22 cellular contexts compared by ENCODE assay signal in the genomic region with DNA sequence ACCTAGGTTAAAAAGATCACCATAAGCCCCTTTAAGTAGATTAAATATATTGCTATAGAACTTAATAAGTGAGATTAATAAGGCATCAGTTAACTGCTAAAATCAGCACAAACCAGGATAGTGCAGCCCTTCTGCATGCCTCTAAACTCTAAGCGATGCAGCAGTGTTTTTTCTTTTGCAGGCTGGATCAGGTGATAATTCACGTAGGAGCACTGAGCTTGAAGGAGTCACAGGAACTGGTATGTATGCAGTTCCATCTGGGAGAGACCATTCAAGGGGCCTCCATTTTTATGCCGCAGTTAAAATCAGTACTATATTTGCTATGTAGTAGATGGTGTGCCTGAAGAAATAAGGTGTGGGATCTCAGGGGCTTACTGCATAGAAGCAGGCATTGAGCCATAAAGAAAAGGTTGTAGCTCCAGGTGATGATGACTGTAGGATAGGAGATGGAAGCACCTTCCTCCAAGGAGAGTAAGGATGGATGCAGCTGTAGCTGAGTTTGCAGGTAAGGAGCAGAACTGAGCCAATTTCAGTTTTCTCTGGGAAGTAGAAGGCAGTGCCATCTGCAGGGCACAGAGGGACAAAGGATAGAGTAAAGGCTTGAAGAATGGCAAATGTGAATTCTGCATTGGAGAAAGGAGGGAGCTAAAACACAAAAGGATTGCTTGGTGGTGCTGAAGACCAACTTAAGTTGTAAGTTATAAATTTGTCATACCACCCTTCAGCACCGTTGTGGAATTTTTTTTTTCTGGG. TPM values are rescaled to one million over a fixed set of nuclear protein-coding genes. Genes with fewer than 3 reads are reported as not detected.
A peak's percentile ranks its signal among the peaks of the same experiment; 100 is the strongest.
DNase-seq lines count a peak whose midpoint lies in the region; ATAC-seq and TF ChIP-seq lines count a peak whose summit lies in the region.
"Had no signal": no experiment of that assay in that cellular context is flagged by ENCODE, and none has a peak within 500 bp of the region (broad histone marks: within the 10 kb centered on the region; RNA-seq: fewer than 3 reads in every experiment).

No MANE protein-coding gene starts in this region.

- no peaks in the 10 kb centered on the region for H3K36me3 Mint-ChIP-seq in WTC11

- CTCF ChIA-PET in WTC11 (lab: Charles Lee): interaction anchor here (0.6 to 2.0 kb wide), 8 partner anchors 9 to 368 kb away, joined by 3 to 14 read pairs (median 4); no protein-coding TSS in a partner anchor

- no peaks in the 10 kb centered on the region for H3K27me3 Mint-ChIP-seq in WTC11 (ENCODE audit: low read depth)
- H3K27me3 Mint-ChIP-seq: memory B cell had no signal

- H3K9me3 Mint-ChIP-seq in WTC11: no peaks in the 10 kb centered on the region
- H3K9me3 Mint-ChIP-seq: activated naive CD4-positive, alpha-beta T cell treated with anti-CD3 and anti-CD28 coated beads for 36 hours; memory B cell had no signal

- H3K4me3 Mint-ChIP-seq in WTC11: no peak overlapping the region
- H3K4me3 Mint-ChIP-seq: activated naive CD4-positive, alpha-beta T cell treated with anti-CD3 and anti-CD28 coated beads for 36 hours; memory B cell had no signal

- DNase-seq in NCI-H2171 treated with DMSO at 0.1 percent for 48 hours (lab: John Stamatoyannopoulos, UW): peak; percentile 11
- DNase-seq in NCI-H2171 (lab: John Stamatoyannopoulos, UW): no peak
- no peak for DNase-seq in WTC11 (ENCODE audit: low spot score)
- no peak for DNase-seq in left lobe of liver (ENCODE audit: low spot score)
- no peak for DNase-seq in NK-92 treated with Interleukin-12 subunit alpha and Interleukin-12 subunit beta, amount 100 ng/mL, for 24 hours (lab: John Stamatoyannopoulos, UW)
- DNase-seq in occipital lobe (lab: John Stamatoyannopoulos, UW): no peak
- DNase-seq in DMS114 treated with DMSO at 0.1 percent for 48 hours (lab: John Stamatoyannopoulos, UW; ENCODE audit: unreplicated experiment): no peak
- DNase-seq: ACHN; activated naive CD4-positive, alpha-beta T cell treated with anti-CD3 and anti-CD28 coated beads for 36 hours; activated T-cell treated with anti-CD3 and anti-CD28 coated beads, Interleukin-2, amount 50 U/mL, for 48 hours; cerebellar nuclear complex; DMS79; effector CD4-positive, alpha-beta T cell; kidney glomerular epithelial cell; NCI-H1092; NCI-H2081; NCI-H526 treated with DMSO at 0.1 percent for 48 hours; pancreas had no signal

- POLR2A ChIA-PET in WTC11 (lab: Charles Lee): no interaction called here

- peaks cover 2% of the 10 kb centered on the region; the same call in 1 of the 2 replicates for H3K4me1 Mint-ChIP-seq in WTC11
- H3K4me1 Mint-ChIP-seq: memory B cell had no signal

- no peak overlapping the region for H3K27ac Mint-ChIP-seq in WTC11
- H3K27ac Mint-ChIP-seq: activated naive CD4-positive, alpha-beta T cell treated with anti-CD3 and anti-CD28 coated beads for 36 hours; memory B cell had no signal

- peak; percentile 80 for ATAC-seq in WTC11
- ATAC-seq in left lobe of liver: peak; percentile 30
- ATAC-seq: gastroesophageal sphincter, pancreas, sciatic nerve had no signal

- peak; percentile 20; the same call in 1 of the 2 replicates for TF ChIP-seq CTCF in LNCAP (IDR thresholded peaks at IDR 0.05)
- no peak for TF ChIP-seq CTCF in WTC11 (IDR thresholded peaks at IDR 0.05)

TF ChIP-seq in WTC11, 78 proteins besides CTCF, POLR2A, EP300 and RAD21:
- TF ChIP-seq MXD4 (CRISPR knock-in tag; IDR thresholded peaks at IDR 0.05; ENCODE audit: borderline replicate concordance) (no peak), ZNF138 (CRISPR knock-in tag; conservative IDR thresholded peaks at IDR 0.05) (no peak), ZNF512 (CRISPR knock-in tag; IDR thresholded peaks at IDR 0.05; ENCODE audit: borderline replicate concordance) (no peak), NFYB (CRISPR knock-in tag; conservative IDR thresholded peaks at IDR 0.05; ENCODE audit: low read depth) (no peak), ATF1 (CRISPR knock-in tag; IDR thresholded peaks at IDR 0.05) (no peak), CDX4 (CRISPR knock-in tag; IDR thresholded peaks at IDR 0.05; ENCODE audit: borderline replicate concordance) (no peak), ZSCAN18 (CRISPR knock-in tag; IDR thresholded peaks at IDR 0.05) (no peak), NR1H2 (CRISPR knock-in tag; IDR thresholded peaks at IDR 0.05) (no peak)
- TF ChIP-seq, protein P1, sequence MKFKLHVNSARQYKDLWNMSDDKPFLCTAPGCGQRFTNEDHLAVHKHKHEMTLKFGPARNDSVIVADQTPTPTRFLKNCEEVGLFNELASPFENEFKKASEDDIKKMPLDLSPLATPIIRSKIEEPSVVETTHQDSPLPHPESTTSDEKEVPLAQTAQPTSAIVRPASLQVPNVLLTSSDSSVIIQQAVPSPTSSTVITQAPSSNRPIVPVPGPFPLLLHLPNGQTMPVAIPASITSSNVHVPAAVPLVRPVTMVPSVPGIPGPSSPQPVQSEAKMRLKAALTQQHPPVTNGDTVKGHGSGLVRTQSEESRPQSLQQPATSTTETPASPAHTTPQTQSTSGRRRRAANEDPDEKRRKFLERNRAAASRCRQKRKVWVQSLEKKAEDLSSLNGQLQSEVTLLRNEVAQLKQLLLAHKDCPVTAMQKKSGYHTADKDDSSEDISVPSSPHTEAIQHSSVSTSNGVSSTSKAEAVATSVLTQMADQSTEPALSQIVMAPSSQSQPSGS (CRISPR knock-in tag; IDR thresholded peaks at IDR 0.05; ENCODE audit: borderline replicate concordance, low read depth): no peak

RNA-seq across cellular contexts. Expression of gene NPL, which starts 22.6 kb away (rescaled TPM):
- total RNA-seq in WTC11 (2021) (3.4 to 4.1 TPM (median 3.6 TPM) in 3 replicates), left lobe of liver (15.0 TPM), occipital lobe (38.4 TPM)

RNA-seq across cellular contexts. Expression of gene DHX9, which starts 27.0 kb away (rescaled TPM):
- 227 to 280 TPM (median 239 TPM) in 3 replicates for total RNA-seq in WTC11 (2021)
- total RNA-seq in left lobe of liver: 32.1 TPM
- 258 TPM for total RNA-seq in occipital lobe
